34 cellular contexts compared by ENCODE assay signal in genomic region chr7:32602470-32602869, GRCh38.
"Had no signal": no experiment of that assay in that cellular context is flagged by ENCODE, and none has a peak within 500 bp of the region (broad histone marks: within the 10 kb centered on the region; RNA-seq: fewer than 3 reads in every experiment).

No MANE protein-coding gene starts in this region.

- H3K4me1 ChIP-seq: SJCRH30 had no signal

- ATAC-seq: activated CD8-positive, alpha-beta T cell treated with anti-CD3 and anti-CD28 coated beads for 36 hours; activated T-cell treated with anti-CD3 and anti-CD28 coated beads, Interleukin-2, amount 50 U/mL, for 72 hours; activated T-helper 17 cell treated with anti-CD3 and anti-CD28 coated beads, Interleukin-2, amount 50 U/mL, for 72 hours; PC-3 had no signal

- H3K27ac ChIP-seq: brain microvascular endothelial cell, RWPE1, SJCRH30, SK-N-MC, WERI-Rb-1 had no signal

- H3K27me3 ChIP-seq: brain microvascular endothelial cell, SJCRH30 had no signal

- DNase-seq: activated CD4-positive, alpha-beta T cell treated with anti-CD3 and anti-CD28 coated beads for 1 hour; activated CD4-positive, alpha-beta T cell treated with anti-CD3 and anti-CD28 coated beads, Interleukin-2, amount 10 ng/mL, durations not matched to agents 24 days and 14 days; activated CD4-positive, alpha-beta T cell treated with anti-CD3 and anti-CD28 coated beads, Interleukin-2, amount 50 U/mL, for 4 hours; activated CD4-positive, CD25-positive, alpha-beta regulatory T cell; activated CD8-positive, alpha-beta T cell treated with anti-CD3 and anti-CD28 coated beads for 36 hours; activated effector memory CD4-positive, alpha-beta T cell treated with anti-CD3 and anti-CD28 coated beads, Interleukin-2, amount 50 U/mL, for 16 hours; activated naive CD4-positive, alpha-beta T cell; activated naive CD4-positive, alpha-beta T cell treated with anti-CD3 and anti-CD28 coated beads, Interleukin-2, amount 50 U/mL, for 16 hours; activated naive CD8-positive, alpha-beta T cell treated with anti-CD3 and anti-CD28 coated beads for 36 hours; activated T-cell treated with anti-CD3 and anti-CD28 coated beads, Interleukin-2, amount 50 U/mL, for 1 hour; activated T-cell treated with anti-CD3 and anti-CD28 coated beads, Interleukin-2, amount 50 U/mL, for 72 hours; amniotic stem cell; aorta; brain microvascular endothelial cell; Karpas-422; NCI-H1048; NCI-H1105 treated with DMSO at 0.1 percent for 48 hours; NCI-H1436; NCI-H1694; NCI-H1930; NCI-H2081 treated with DMSO at 0.1 percent for 48 hours; NCI-H226; NCI-H510A; NCI-H526; NCI-H748 treated with DMSO at 0.1 percent for 48 hours; NK-92 treated with Interleukin-12 subunit alpha and Interleukin-12 subunit beta, amount 100 ng/mL, for 24 hours; PC-3; SHP77; SJCRH30; T1000; WERI-Rb-1 had no signal

- H3K4me3 ChIP-seq: SJCRH30, SK-N-MC had no signal

- H3K36me3 ChIP-seq: brain microvascular endothelial cell, SJCRH30, WERI-Rb-1 had no signal
